In genomic region chr15:36724901-36725300, GRCh38 we compare ENCODE assay signal across 7 cellular contexts.
"Had no signal": no experiment of that assay in that cellular context is flagged by ENCODE, and none has a peak within 500 bp of the region (broad histone marks: within the 10 kb centered on the region; RNA-seq: fewer than 3 reads in every experiment).

No MANE protein-coding gene starts in this region.

- H3K9me3 Mint-ChIP-seq: GM23338, H9 had no signal

- DNase-seq: H9, HCEC 1CT had no signal

- H3K4me3 Mint-ChIP-seq: GM23338, H9 had no signal

- ATAC-seq: GM23338, HepG2, K562 had no signal

- H2AFZ ChIP-seq: GM23338 had no signal

- FAIRE-seq: H1, H54, HepG2, K562 had no signal

- H3K4me3 ChIP-seq: GM23338, K562 had no signal

- H3K27ac Mint-ChIP-seq: GM23338, H9 had no signal

- H3K4me2 ChIP-seq: GM23338 had no signal
